ENCODE assay signal across 13 cellular contexts in genomic region chr5:78953092-78953800, GRCh38. TPM values are rescaled to one million over a fixed set of nuclear protein-coding genes. Genes with fewer than 3 reads are reported as not detected.
A peak's percentile ranks its signal among the peaks of the same experiment; 100 is the strongest.
DNase-seq lines count a peak whose midpoint lies in the region; ATAC-seq, FAIRE-seq and TF ChIP-seq lines count a peak whose summit lies in the region.
"Had no signal": no experiment of that assay in that cellular context is flagged by ENCODE, and none has a peak within 500 bp of the region (broad histone marks: within the 10 kb centered on the region; RNA-seq: fewer than 3 reads in every experiment).

No MANE protein-coding gene starts in this region.

- H4K91ac ChIP-seq in mesenchymal stem cell (ENCODE audit: low read length): no peak overlapping the region

- H3K36me3 ChIP-seq in mesenchymal stem cell (ENCODE audit: control insufficient read depth in 1 of 2, insufficient read depth in 2 of 2, low read depth in 1 of 2, low read length in 2 of 2): no peaks in the 10 kb centered on the region
- no peaks in the 10 kb centered on the region for H3K36me3 ChIP-seq in PC-9 (ENCODE audit: low read depth)
- H3K36me3 ChIP-seq in right atrium auricular region: no peaks in the 10 kb centered on the region
- H3K36me3 ChIP-seq: cardiac muscle cell, neural progenitor cell had no signal

- peaks cover 4% of the 10 kb centered on the region for H3K4me1 ChIP-seq in mesenchymal stem cell (ENCODE audit: control insufficient read depth, insufficient read depth, low read depth, low read length)
- no peaks in the 10 kb centered on the region for H3K4me1 ChIP-seq in PC-9 (replicated peaks; ENCODE audit: insufficient read depth)
- no peaks in the 10 kb centered on the region for H3K4me1 ChIP-seq in right atrium auricular region

- no peak overlapping the region for H2AFZ ChIP-seq in mesenchymal stem cell (ENCODE audit: low read depth, low read length)
- no peak overlapping the region for H2AFZ ChIP-seq in PC-9
- H2AFZ ChIP-seq: neural progenitor cell had no signal

- H3K36me3 Mint-ChIP-seq in activated CD8-positive, alpha-beta T cell treated with anti-CD3 and anti-CD28 coated beads for 36 hours (ENCODE audit: low read depth): peaks cover 11% of the 10 kb centered on the region
- peaks cover 12% of the 10 kb centered on the region for H3K36me3 Mint-ChIP-seq in activated CD8-positive, alpha-beta T cell treated with anti-CD3 and anti-CD28 coated beads, Interleukin-2, amount 10 ng/mL, durations not matched to agents 7 days and 5 days (ENCODE audit: low read depth)
- peaks cover 11% of the 10 kb centered on the region for H3K36me3 Mint-ChIP-seq in T-helper 1 cell treated with Interleukin-12 subunit alpha and Interleukin-12 subunit beta and Interleukin-4 antibody, amounts not matched to agents 30 μg/mL and 1 μg/mL, for 36 hours (ENCODE audit: low read depth)

- DNase-seq in activated CD8-positive, alpha-beta T cell treated with anti-CD3 and anti-CD28 coated beads for 36 hours: no peak
- DNase-seq in activated CD8-positive, alpha-beta T cell treated with anti-CD3 and anti-CD28 coated beads, Interleukin-2, amount 10 ng/mL, durations not matched to agents 7 days and 5 days: no peak
- DNase-seq in mesenchymal stem cell: peak; percentile 9
- DNase-seq in PC-9: no peak
- DNase-seq in right atrium auricular region (ENCODE audit: low spot score): no peak
- DNase-seq in D721Med (ENCODE audit: insufficient read length, low spot score): no peak
- DNase-seq: DMS79; NCI-H2081 treated with DMSO at 0.1 percent for 48 hours; stimulated activated naive B cell treated with anti-CD40 and anti-IgM and Interleukin-4, amounts not matched to agents 10 μg/mL and 1 μg/mL and 100 μg/mL, for 72 hours had no signal

- intact Hi-C loops in activated CD8-positive, alpha-beta T cell treated with anti-CD3 and anti-CD28 coated beads for 36 hours (cut with micrococcal nuclease): no loop called here
- intact Hi-C loops in PC-9 (cut with micrococcal nuclease; ENCODE audit: unreplicated experiment): no loop called here

- no peaks in the 10 kb centered on the region for H4K20me1 ChIP-seq in PC-9 (ENCODE audit: insufficient read depth)

- no peak overlapping the region for H2AK5ac ChIP-seq in mesenchymal stem cell (ENCODE audit: low read length, severe bottlenecking)

- H3K4me1 Mint-ChIP-seq in activated CD8-positive, alpha-beta T cell treated with anti-CD3 and anti-CD28 coated beads for 36 hours (ENCODE audit: low read depth): peaks cover 6% of the 10 kb centered on the region
- peaks cover 12% of the 10 kb centered on the region for H3K4me1 Mint-ChIP-seq in activated CD8-positive, alpha-beta T cell treated with anti-CD3 and anti-CD28 coated beads, Interleukin-2, amount 10 ng/mL, durations not matched to agents 7 days and 5 days (ENCODE audit: low read depth)
- peaks cover 20% of the 10 kb centered on the region for H3K4me1 Mint-ChIP-seq in T-helper 1 cell treated with Interleukin-12 subunit alpha and Interleukin-12 subunit beta and Interleukin-4 antibody, amounts not matched to agents 30 μg/mL and 1 μg/mL, for 36 hours (ENCODE audit: low read depth)
- H3K4me1 Mint-ChIP-seq: neural progenitor cell had no signal

- H2BK12ac ChIP-seq in mesenchymal stem cell (ENCODE audit: low read length in 2 of 2): no peak overlapping the region

- H2BK120ac ChIP-seq in mesenchymal stem cell (ENCODE audit: low read depth, low read length): no peak overlapping the region

- H3K4me2 ChIP-seq in mesenchymal stem cell (ENCODE audit: low read length, poor library complexity, severe bottlenecking) (no peak overlapping the region), PC-9 (no peak overlapping the region)
- H3K4me2 ChIP-seq: neural progenitor cell had no signal

- no peak overlapping the region for H3K14ac ChIP-seq in mesenchymal stem cell (ENCODE audit: low read length in 2 of 2)

- no peak for FAIRE-seq in D721Med (lab: Jason Lieb, UNC)

- no peak overlapping the region for H2BK15ac ChIP-seq in mesenchymal stem cell (ENCODE audit: low read depth, poor library complexity, severe bottlenecking)

- peak; percentile 67 for ATAC-seq in activated CD8-positive, alpha-beta T cell treated with anti-CD3 and anti-CD28 coated beads for 36 hours
- no peak for ATAC-seq in activated CD8-positive, alpha-beta T cell treated with anti-CD3 and anti-CD28 coated beads, Interleukin-2, amount 10 ng/mL, durations not matched to agents 7 days and 5 days
- peak; percentile 64 for ATAC-seq in GM21576 (IDR thresholded peaks at IDR 0.05; ENCODE audit: unreplicated experiment)
- ATAC-seq: stimulated activated naive B cell treated with anti-CD40 and anti-IgM and Interleukin-4, amounts not matched to agents 10 μg/mL and 1 μg/mL and 100 μg/mL, for 72 hours had no signal

- CTCF ChIA-PET in activated CD8-positive, alpha-beta T cell treated with anti-CD3 and anti-CD28 coated beads for 36 hours (lab: Charles Lee): no interaction called here
- CTCF ChIA-PET in activated CD8-positive, alpha-beta T cell treated with anti-CD3 and anti-CD28 coated beads, Interleukin-2, amount 10 ng/mL, durations not matched to agents 7 days and 5 days (lab: Charles Lee): no interaction called here
- CTCF ChIA-PET in PC-9 (lab: Charles Lee): interaction anchor here (0.7 kb wide), 1 partner anchor 12 kb away, joined by 3 read pairs; no protein-coding TSS in a partner anchor

- no peak overlapping the region for H3K4ac ChIP-seq in mesenchymal stem cell (ENCODE audit: low read depth in 1 of 2, low read length in 2 of 2)

- POLR2A ChIA-PET in activated CD8-positive, alpha-beta T cell treated with anti-CD3 and anti-CD28 coated beads for 36 hours (lab: Charles Lee): no interaction called here
- POLR2A ChIA-PET in activated CD8-positive, alpha-beta T cell treated with anti-CD3 and anti-CD28 coated beads, Interleukin-2, amount 10 ng/mL, durations not matched to agents 7 days and 5 days (lab: Charles Lee): no interaction called here
- POLR2A ChIA-PET in PC-9 (lab: Charles Lee; ENCODE audit: unreplicated experiment): no interaction called here

- no peak overlapping the region for H3K27ac ChIP-seq in mesenchymal stem cell (ENCODE audit: low read length, poor library complexity, severe bottlenecking)
- no peak overlapping the region for H3K27ac ChIP-seq in PC-9
- no peak overlapping the region for H3K27ac ChIP-seq in right atrium auricular region
- H3K27ac ChIP-seq: cardiac muscle cell, neural progenitor cell had no signal

- H3K9me3 Mint-ChIP-seq in activated CD8-positive, alpha-beta T cell treated with anti-CD3 and anti-CD28 coated beads for 36 hours: no peaks in the 10 kb centered on the region
- no peaks in the 10 kb centered on the region for H3K9me3 Mint-ChIP-seq in activated CD8-positive, alpha-beta T cell treated with anti-CD3 and anti-CD28 coated beads, Interleukin-2, amount 10 ng/mL, durations not matched to agents 7 days and 5 days (ENCODE audit: insufficient read depth)
- H3K9me3 Mint-ChIP-seq in T-helper 1 cell treated with Interleukin-12 subunit alpha and Interleukin-12 subunit beta and Interleukin-4 antibody, amounts not matched to agents 30 μg/mL and 1 μg/mL, for 36 hours: no peaks in the 10 kb centered on the region
- H3K9me3 Mint-ChIP-seq: neural progenitor cell; stimulated activated naive B cell treated with anti-CD40 and anti-IgM and Interleukin-4, amounts not matched to agents 10 μg/mL and 1 μg/mL and 100 μg/mL, for 72 hours had no signal

- H3K4me3 Mint-ChIP-seq in activated CD8-positive, alpha-beta T cell treated with anti-CD3 and anti-CD28 coated beads for 36 hours: no peak overlapping the region
- H3K4me3 Mint-ChIP-seq in activated CD8-positive, alpha-beta T cell treated with anti-CD3 and anti-CD28 coated beads, Interleukin-2, amount 10 ng/mL, durations not matched to agents 7 days and 5 days: no peak overlapping the region
- no peak overlapping the region for H3K4me3 Mint-ChIP-seq in T-helper 1 cell treated with Interleukin-12 subunit alpha and Interleukin-12 subunit beta and Interleukin-4 antibody, amounts not matched to agents 30 μg/mL and 1 μg/mL, for 36 hours
- H3K4me3 Mint-ChIP-seq: neural progenitor cell; stimulated activated naive B cell treated with anti-CD40 and anti-IgM and Interleukin-4, amounts not matched to agents 10 μg/mL and 1 μg/mL and 100 μg/mL, for 72 hours had no signal

- BruUV-seq in PC-9 (replicated peaks; lab: Mats Ljungman, UMichigan): no TSS peak

- no peaks in the 10 kb centered on the region for H3K79me2 ChIP-seq in PC-9 (ENCODE audit: low read depth)

- no peak overlapping the region for H3K9ac ChIP-seq in mesenchymal stem cell (ENCODE audit: low read length)
- H3K9ac ChIP-seq: neural progenitor cell had no signal

- H3K4me3 ChIP-seq in mesenchymal stem cell (ENCODE audit: insufficient read depth in 1 of 2, low read depth in 1 of 2, low read length in 2 of 2): no peak overlapping the region
- H3K4me3 ChIP-seq in PC-9: no peak overlapping the region
- H3K4me3 ChIP-seq in right atrium auricular region: no peak overlapping the region
- H3K4me3 ChIP-seq: cardiac muscle cell, neural progenitor cell had no signal

- H3K27me3 Mint-ChIP-seq in activated CD8-positive, alpha-beta T cell treated with anti-CD3 and anti-CD28 coated beads for 36 hours: no peaks in the 10 kb centered on the region
- H3K27me3 Mint-ChIP-seq in activated CD8-positive, alpha-beta T cell treated with anti-CD3 and anti-CD28 coated beads, Interleukin-2, amount 10 ng/mL, durations not matched to agents 7 days and 5 days (ENCODE audit: low read depth): no peaks in the 10 kb centered on the region
- H3K27me3 Mint-ChIP-seq in T-helper 1 cell treated with Interleukin-12 subunit alpha and Interleukin-12 subunit beta and Interleukin-4 antibody, amounts not matched to agents 30 μg/mL and 1 μg/mL, for 36 hours (ENCODE audit: low read depth): no peaks in the 10 kb centered on the region
- H3K27me3 Mint-ChIP-seq: stimulated activated naive B cell treated with anti-CD40 and anti-IgM and Interleukin-4, amounts not matched to agents 10 μg/mL and 1 μg/mL and 100 μg/mL, for 72 hours had no signal

- H3K9me3 ChIP-seq in mesenchymal stem cell (ENCODE audit: control insufficient read depth, low read length) (no peaks in the 10 kb centered on the region), PC-9 (ENCODE audit: insufficient read depth, low read depth) (no peaks in the 10 kb centered on the region), right atrium auricular region (no peaks in the 10 kb centered on the region)

- H4K8ac ChIP-seq in mesenchymal stem cell (ENCODE audit: low read length): no peak overlapping the region

- H3K27me3 ChIP-seq in mesenchymal stem cell (ENCODE audit: control insufficient read depth in 1 of 2, insufficient read depth in 1 of 2, low read length in 2 of 2): no peaks in the 10 kb centered on the region
- H3K27me3 ChIP-seq in PC-9 (ENCODE audit: insufficient read depth, low read depth): no peaks in the 10 kb centered on the region
- H3K27me3 ChIP-seq in right atrium auricular region: no peaks in the 10 kb centered on the region
- H3K27me3 ChIP-seq: cardiac muscle cell, neural progenitor cell had no signal

- 79% methylated on average over 4 of the region's 4 CpGs for WGBS in mesenchymal stem cell

- H2BK5ac ChIP-seq in mesenchymal stem cell (ENCODE audit: low read depth, low read length, poor library complexity, severe bottlenecking): no peak overlapping the region

- no peak for TF ChIP-seq CTCF in activated CD8-positive, alpha-beta T cell treated with anti-CD3 and anti-CD28 coated beads for 36 hours (IDR thresholded peaks at IDR 0.05)
- TF ChIP-seq CTCF in PC-9 (conservative IDR thresholded peaks at IDR 0.05): no peak
- no peak for TF ChIP-seq CTCF in right atrium auricular region (IDR thresholded peaks at IDR 0.05)
- TF ChIP-seq CTCF in D721Med (IDR thresholded peaks at IDR 0.05; ENCODE audit: insufficient read depth, missing control alignments): no peak

- H3K27ac Mint-ChIP-seq in activated CD8-positive, alpha-beta T cell treated with anti-CD3 and anti-CD28 coated beads for 36 hours: no peak overlapping the region
- no peak overlapping the region for H3K27ac Mint-ChIP-seq in activated CD8-positive, alpha-beta T cell treated with anti-CD3 and anti-CD28 coated beads, Interleukin-2, amount 10 ng/mL, durations not matched to agents 7 days and 5 days
- peak overlapping the region; percentile 73 for H3K27ac Mint-ChIP-seq in T-helper 1 cell treated with Interleukin-12 subunit alpha and Interleukin-12 subunit beta and Interleukin-4 antibody, amounts not matched to agents 30 μg/mL and 1 μg/mL, for 36 hours
- H3K27ac Mint-ChIP-seq: neural progenitor cell; stimulated activated naive B cell treated with anti-CD40 and anti-IgM and Interleukin-4, amounts not matched to agents 10 μg/mL and 1 μg/mL and 100 μg/mL, for 72 hours had no signal

- no peaks in the 10 kb centered on the region for H3F3A ChIP-seq in PC-9 (ENCODE audit: insufficient read depth, low read depth)

- H3K79me1 ChIP-seq in mesenchymal stem cell (replicated peaks; ENCODE audit: low read length, poor library complexity, severe bottlenecking): peaks cover 2% of the 10 kb centered on the region

- H3K18ac ChIP-seq in mesenchymal stem cell (ENCODE audit: low read depth in 1 of 2, low read length in 2 of 2): peak overlapping the region in 1 of 2 experiments; percentile 6

- H3K23ac ChIP-seq in mesenchymal stem cell (ENCODE audit: low read length in 2 of 2): no peak overlapping the region

- no peaks in the 10 kb centered on the region for H3K9me2 ChIP-seq in PC-9 (ENCODE audit: insufficient read depth)

RNA-seq across cellular contexts. Expression of gene ARSB, which starts 31.9 kb away (rescaled TPM):
- 1 to 10 TPM; 8.8 to 9.1 TPM for total RNA-seq in activated CD8-positive, alpha-beta T cell treated with anti-CD3 and anti-CD28 coated beads for 36 hours
- total RNA-seq in activated CD8-positive, alpha-beta T cell treated with anti-CD3 and anti-CD28 coated beads, Interleukin-2, amount 10 ng/mL, durations not matched to agents 7 days and 5 days: 10 to 100 TPM; 10.3 TPM
- 22.6 TPM for polyA plus RNA-seq in mesenchymal stem cell (2013, experiment 1 of 2)
- polyA plus RNA-seq in mesenchymal stem cell (2013, experiment 2 of 2): 23.2 TPM
- total RNA-seq in PC-9 (2021) (5.1 and 8.4 TPM in 2 replicates), right atrium auricular region (10 to 100 TPM; 11.5 to 16.4 TPM)
